Comparison of ENCODE assay signal across 8 cellular contexts in the genomic region with DNA sequence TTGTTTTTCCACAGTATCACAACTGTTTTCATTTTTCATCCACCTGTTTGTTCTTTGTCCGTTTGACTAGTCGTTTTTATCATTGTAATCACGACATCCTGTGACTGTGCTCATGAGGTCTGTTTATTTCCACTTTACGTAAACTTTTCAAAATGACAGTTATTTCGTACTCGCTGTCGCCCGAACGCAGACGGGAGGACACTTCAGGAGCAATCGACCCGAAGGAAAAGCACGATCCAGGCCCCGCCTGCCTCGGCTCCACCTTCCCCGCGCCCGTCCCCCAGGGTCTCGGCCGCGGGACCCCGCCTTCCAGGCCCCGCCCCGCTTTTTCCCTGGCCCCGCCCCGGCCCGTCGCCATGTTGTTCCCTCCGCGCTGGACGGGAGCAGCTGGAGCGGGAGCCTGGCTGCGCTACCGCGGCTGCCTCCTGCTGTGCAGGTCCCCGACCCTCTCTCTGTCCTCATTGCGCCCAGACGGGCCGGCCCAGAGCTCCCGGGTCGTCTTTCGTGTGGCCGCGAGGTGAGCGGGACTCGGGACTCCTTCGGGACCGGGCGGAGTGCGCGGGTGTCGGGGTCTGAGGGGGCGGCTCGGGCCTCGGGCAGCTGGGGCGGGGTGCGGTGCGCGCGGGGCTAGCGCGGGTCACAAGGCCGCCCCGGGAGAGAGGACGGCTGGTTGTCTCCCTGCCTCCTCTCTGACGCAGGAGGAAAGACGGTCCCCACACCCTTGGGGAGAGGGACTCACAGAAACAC.
DNase-seq lines count a peak whose midpoint lies in the region; TF ChIP-seq lines count a peak whose summit lies in the region.

A gene with protein sequence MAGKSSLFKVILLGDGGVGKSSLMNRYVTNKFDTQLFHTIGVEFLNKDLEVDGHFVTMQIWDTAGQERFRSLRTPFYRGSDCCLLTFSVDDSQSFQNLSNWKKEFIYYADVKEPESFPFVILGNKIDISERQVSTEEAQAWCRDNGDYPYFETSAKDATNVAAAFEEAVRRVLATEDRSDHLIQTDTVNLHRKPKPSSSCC (plus strand): TSS at position 357 of the 747 bp plus-strand sequence. CDS start 19,619 bp downstream, outside the sequence.

- peak within 1 kb of the TSS; percentile 46; the same call in 1 of the 2 replicates for H2AFZ ChIP-seq in OCI-LY3 (ENCODE audit: low read depth, low read length)

- peaks cover 68% of the 10 kb centered on the region for H3K4me1 ChIP-seq in OCI-LY3 (ENCODE audit: low read length)
- H3K4me1 ChIP-seq in mucosa of rectum (ENCODE audit: control insufficient read depth in 2 of 2, insufficient read depth in 2 of 2, low read length in 2 of 2) = peaks cover 0 to 14% of the 10 kb centered on the region in 2 donors

- TF ChIP-seq CTCF in GM20000 (IDR thresholded peaks at IDR 0.05; ENCODE audit: extremely low read depth, missing control alignments) = no peak
- TF ChIP-seq CTCF in OCI-LY3 (IDR thresholded peaks at IDR 0.05; ENCODE audit: low read depth, low read length) = no peak

- H3K36me3 ChIP-seq in OCI-LY3 (replicated peaks; ENCODE audit: low read depth, low read length) (peaks cover 2% of the 10 kb centered on the region), mucosa of rectum (ENCODE audit: control insufficient read depth in 2 of 2, insufficient read depth in 2 of 2, low read length in 2 of 2) (no peaks in the 10 kb centered on the region)

- peak within 1 kb of the TSS; percentile 98 for H3K4me2 ChIP-seq in OCI-LY3 (ENCODE audit: low read length)

- H3K4me3 ChIP-seq in OCI-LY3 (ENCODE audit: low read length) (peak within 1 kb of the TSS; percentile 99), mucosa of rectum (ENCODE audit: low read length in 2 of 2) (peak within 1 kb of the TSS; percentile 66 to 77)

- H4K20me1 ChIP-seq in OCI-LY3 (ENCODE audit: insufficient read depth, low read length) = peaks cover 24% of the 10 kb centered on the region

- H3K27me3 ChIP-seq in OCI-LY3 (ENCODE audit: low read depth, low read length) (no peaks in the 10 kb centered on the region), mucosa of rectum (ENCODE audit: control insufficient read depth in 2 of 2, insufficient read depth in 2 of 2, low read length in 2 of 2) (peaks cover 4 to 7% of the 10 kb centered on the region in 2 donors)

- peak; percentile 82 for DNase-seq in COLO668 (lab: John Stamatoyannopoulos, UW; ENCODE audit: unreplicated experiment)
- DNase-seq in GM20000 (ENCODE audit: low spot score) = peak; percentile 81
- peak in 73 of 76 experiments; percentile 0 to 81 (median 54) for DNase-seq in HUDEP-2 (lab: John Stamatoyannopoulos, UW; ENCODE audit: unreplicated experiment in 76 of 76)
- DNase-seq in activated T-cell treated with anti-CD3 and anti-CD28 coated beads for 4 hours = peak; percentile 68
- no peak for DNase-seq in epithelial cell of prostate (ENCODE audit: low read depth, low spot score)
- DNase-seq in stimulated activated CD8-positive, alpha-beta memory T cell treated with anti-CD3 and anti-CD28 coated beads, Interleukin-4, amount 100 ng/mL, for 48 hours = peak; percentile 88

- H3K9ac ChIP-seq in OCI-LY3 (ENCODE audit: low read length) (peak within 1 kb of the TSS; percentile 92), mucosa of rectum (ENCODE audit: low read depth in 1 of 2, low read length in 2 of 2) (peak within 1 kb of the TSS; percentile 84 to 88)

- H3K27ac ChIP-seq in OCI-LY3 (ENCODE audit: low read length) = peak within 1 kb of the TSS; percentile 67
- peak within 1 kb of the TSS; percentile 85 for H3K27ac ChIP-seq in epithelial cell of prostate
- H3K27ac ChIP-seq in mucosa of rectum (ENCODE audit: low read depth in 2 of 2, low read length in 2 of 2) = peak within 1 kb of the TSS; percentile 87 to 93

- H3K9me3 ChIP-seq in OCI-LY3 (ENCODE audit: insufficient read depth, low read length) (no peaks in the 10 kb centered on the region), mucosa of rectum (ENCODE audit: control insufficient read depth in 2 of 2, low read length in 2 of 2) (no peaks in the 10 kb centered on the region)

- H3K79me2 ChIP-seq in OCI-LY3 (ENCODE audit: low read length) = peaks cover 51% of the 10 kb centered on the region
